ENCODE assay signal across 8 cellular contexts in the genomic region with DNA sequence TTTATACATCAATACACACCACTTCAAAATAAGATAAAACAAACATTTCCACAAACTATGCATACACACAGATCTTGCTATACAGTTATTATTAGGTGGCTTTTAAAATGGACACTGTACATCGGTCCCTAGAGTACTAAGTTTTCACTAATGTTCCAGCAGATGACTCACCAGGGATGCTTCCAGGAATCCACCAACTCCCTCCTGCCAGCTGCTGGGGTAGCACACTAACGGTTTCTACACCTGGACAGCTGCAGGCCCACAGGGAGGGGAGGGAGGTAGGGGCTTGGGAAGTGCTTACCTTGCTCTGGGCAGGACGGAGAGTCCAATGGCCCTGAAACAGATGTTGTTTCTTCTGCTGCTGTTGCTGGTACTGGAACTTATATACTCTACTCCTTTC. TPM values are rescaled to one million over a fixed set of nuclear protein-coding genes. Genes with fewer than 3 reads are reported as not detected.
DNase-seq lines count a peak whose midpoint lies in the region; TF ChIP-seq lines count a peak whose summit lies in the region.

TSS of gene IL12B (minus strand) at position 357 of the 400 bp plus-strand sequence. CDS start 3,705 bp downstream, outside the sequence.

- in situ Hi-C loops in GM13976 (cut with MboI; ENCODE audit: low sequenced_read_pairs, unreplicated experiment), result no loop called here

- DNase-seq in NT2/D1 (ENCODE audit: low read depth, low spot score), result no peak
- no peak for DNase-seq in GM13976 (ENCODE audit: low spot score)
- DNase-seq in NAMALWA (ENCODE audit: low spot score), result no peak
- no peak for DNase-seq in retina
- no peak for DNase-seq in occipital lobe (lab: John Stamatoyannopoulos, UW)

- TF ChIP-seq CTCF in DOHH2 (IDR thresholded peaks at IDR 0.05; ENCODE audit: low read depth, low read length, poor library complexity, severe bottlenecking) (no peak), parathyroid adenoma (IDR thresholded peaks at IDR 0.05) (no peak), GM13976 (IDR thresholded peaks at IDR 0.05; ENCODE audit: borderline replicate concordance, control extremely low read depth, extremely low read depth, insufficient read depth, missing control alignments) (no peak)

- H3K9me3 ChIP-seq in DOHH2 (ENCODE audit: control insufficient read depth, insufficient read depth, low read length) (no peaks in the 10 kb centered on the region), NT2/D1 (ENCODE audit: insufficient read depth, low read length) (no peaks in the 10 kb centered on the region), duodenal mucosa (ENCODE audit: control insufficient read depth in 1 of 2, low read length in 2 of 2) (no peaks in the 10 kb centered on the region), parathyroid adenoma (ENCODE audit: control insufficient read depth, low read length) (no peaks in the 10 kb centered on the region)

- peaks cover 29% of the 10 kb centered on the region for H3K4me1 ChIP-seq in DOHH2 (ENCODE audit: control insufficient read depth, low read length)
- H3K4me1 ChIP-seq in NT2/D1 (ENCODE audit: insufficient read depth, insufficient read length), result no peaks in the 10 kb centered on the region
- H3K4me1 ChIP-seq in duodenal mucosa (ENCODE audit: control insufficient read depth in 1 of 2, insufficient read depth in 2 of 2, low read length in 2 of 2), result peaks cover 4% of the 10 kb centered on the region in 2 donors
- no peaks in the 10 kb centered on the region for H3K4me1 ChIP-seq in parathyroid adenoma

- H3K27ac ChIP-seq in DOHH2 (ENCODE audit: low read depth, low read length) (no peak within 1 kb of the TSS), duodenal mucosa (ENCODE audit: low read depth, low read length) (no peak within 1 kb of the TSS), parathyroid adenoma (no peak within 1 kb of the TSS)

- H3K9me2 ChIP-seq in DOHH2 (replicated peaks; ENCODE audit: control insufficient read depth, low read length), result no peaks in the 10 kb centered on the region

- peak within 1 kb of the TSS; percentile 72 for H3K9ac ChIP-seq in NT2/D1 (ENCODE audit: insufficient read length, low read depth)
- no peak within 1 kb of the TSS for H3K9ac ChIP-seq in duodenal mucosa (ENCODE audit: low read depth in 1 of 2, low read length in 2 of 2)
- H3K9ac ChIP-seq in parathyroid adenoma, result no peak within 1 kb of the TSS

- peak within 1 kb of the TSS; percentile 70 for H3K4me3 ChIP-seq in DOHH2 (ENCODE audit: low read length)
- peak within 1 kb of the TSS; percentile 51 for H3K4me3 ChIP-seq in NT2/D1 (ENCODE audit: insufficient read length, low read depth)
- peak within 1 kb of the TSS; percentile 55 to 57 for H3K4me3 ChIP-seq in duodenal mucosa (ENCODE audit: low read depth in 1 of 2, low read length in 2 of 2)
- H3K4me3 ChIP-seq in parathyroid adenoma (ENCODE audit: low read depth, low read length), result no peak within 1 kb of the TSS

- H2AFZ ChIP-seq in parathyroid adenoma, result no peak within 1 kb of the TSS

- H3K4me2 ChIP-seq in DOHH2 (ENCODE audit: low read length) (peak within 1 kb of the TSS; percentile 74), parathyroid adenoma (ENCODE audit: low read length) (peak within 1 kb of the TSS; percentile 66)

- H3K36me3 ChIP-seq in DOHH2 (ENCODE audit: control insufficient read depth, low read length) (no peaks in the 10 kb centered on the region), NT2/D1 (ENCODE audit: insufficient read depth, insufficient read length, low read length) (no peaks in the 10 kb centered on the region), duodenal mucosa (ENCODE audit: control insufficient read depth in 1 of 2, insufficient read depth in 2 of 2, low read length in 2 of 2) (no peaks in the 10 kb centered on the region), parathyroid adenoma (ENCODE audit: control insufficient read depth, insufficient read depth, low read length) (no peaks in the 10 kb centered on the region)

- no peaks in the 10 kb centered on the region for H4K20me1 ChIP-seq in DOHH2 (ENCODE audit: control insufficient read depth, insufficient read depth, low read depth, low read length)

- H3K27me3 ChIP-seq in DOHH2 (ENCODE audit: control insufficient read depth, low read length), result peaks cover 4% of the 10 kb centered on the region; the same call in 1 of the 2 replicates
- no peaks in the 10 kb centered on the region for H3K27me3 ChIP-seq in NT2/D1 (ENCODE audit: insufficient read depth, insufficient read length)
- H3K27me3 ChIP-seq in duodenal mucosa (ENCODE audit: control insufficient read depth in 1 of 2, insufficient read depth in 2 of 2, low read length in 2 of 2), result peaks cover 0 to 2% of the 10 kb centered on the region in 2 donors
- H3K27me3 ChIP-seq in parathyroid adenoma (ENCODE audit: control insufficient read depth, insufficient read depth, low read length), result no peaks in the 10 kb centered on the region

- H3K79me2 ChIP-seq in DOHH2 (ENCODE audit: control insufficient read depth, low read length) (no peaks in the 10 kb centered on the region), parathyroid adenoma (no peaks in the 10 kb centered on the region)

- peaks cover 9% of the 10 kb centered on the region; the same call in 1 of the 2 replicates for H3F3A ChIP-seq in DOHH2 (ENCODE audit: control insufficient read depth, insufficient read depth)

RNA-seq across cellular contexts. Expression of gene IL12B, which starts in this region (rescaled TPM):
- not detected for total RNA-seq in occipital lobe
